ENCODE assay signal across 7 cellular contexts in the genomic region with DNA sequence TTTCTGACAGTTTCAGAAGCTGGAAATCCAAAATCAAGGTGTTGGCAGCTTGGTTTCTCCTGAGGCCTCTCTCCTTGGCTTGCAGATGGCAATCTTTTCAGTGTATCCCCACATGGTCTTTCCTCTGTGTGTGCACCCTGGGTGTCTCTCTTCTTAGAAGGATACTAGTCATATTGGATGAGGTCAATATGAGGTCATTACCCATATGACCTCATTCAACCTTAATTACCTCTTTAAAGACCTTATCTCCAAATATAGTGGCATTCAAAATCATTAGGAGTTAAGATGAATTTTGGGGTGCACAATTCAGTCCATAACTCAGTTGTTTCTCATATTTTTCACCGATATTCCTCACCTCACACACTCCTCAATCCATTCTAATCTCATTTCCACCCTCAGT.
"Had no signal": no experiment of that assay in that cellular context is flagged by ENCODE, and none has a peak within 500 bp of the region (broad histone marks: within the 10 kb centered on the region; RNA-seq: fewer than 3 reads in every experiment).

No MANE protein-coding gene starts in this region.

- ATAC-seq: K562 had no signal

- H3K4me2 ChIP-seq: KMS-11 had no signal

- FAIRE-seq: HTR-8/SVneo, K562 had no signal

- H3K4me3 ChIP-seq: K562 had no signal

- H3K27ac ChIP-seq: HL-60, KMS-11 had no signal

- DNase-seq: IMR-90, KBM-7, KG1 had no signal

- H3K9ac ChIP-seq: KMS-11 had no signal
